2 cellular contexts compared by ENCODE assay signal in genomic region chr1:99665212-99665611, GRCh38.
TF ChIP-seq lines count a peak whose summit lies in the region.

No MANE protein-coding gene starts in this region.

TF ChIP-seq in IMR-90, 13 proteins besides CTCF, POLR2A, EP300 and RAD21:
- TF ChIP-seq RFX5 (IDR thresholded peaks at IDR 0.05; ENCODE audit: low read depth, low read length) (no peak), CEBPB (IDR thresholded peaks at IDR 0.05; ENCODE audit: low read depth, low read length) (peak; percentile 77), ELK1 (IDR thresholded peaks at IDR 0.05; ENCODE audit: borderline replicate concordance, low read depth, low read length) (no peak)

TF ChIP-seq in H1, 55 proteins besides CTCF, POLR2A, EP300 and RAD21:
- TF ChIP-seq CEBPB (IDR thresholded peaks at IDR 0.05; ENCODE audit: low read depth, low read length), result peak; percentile 16; the same call in 1 of the 2 replicates
- TF ChIP-seq BRCA1 (IDR thresholded peaks at IDR 0.05; ENCODE audit: low read depth, low read length), result no peak
